Comparison of ENCODE assay signal across 19 cellular contexts in genomic region chr18:58106674-58107058, GRCh38.
"Had no signal": no experiment of that assay in that cellular context is flagged by ENCODE, and none has a peak within 500 bp of the region (broad histone marks: within the 10 kb centered on the region; RNA-seq: fewer than 3 reads in every experiment).

No MANE protein-coding gene starts in this region.

- H3K9me3 ChIP-seq: ovary, right lobe of liver, testis, uterus had no signal

- H3K4me1 ChIP-seq: testis, uterus had no signal

- DNase-seq: activated CD4-positive, alpha-beta T cell treated with anti-CD3 and anti-CD28 coated beads for 4 hours; activated CD4-positive, alpha-beta T cell treated with anti-CD3 and anti-CD28 coated beads, Interleukin-2, amount 50 U/mL, for 4 hours; activated naive CD4-positive, alpha-beta T cell; activated T-cell treated with anti-CD3 and anti-CD28 coated beads for 4 hours; activated T-cell treated with anti-CD3 and anti-CD28 coated beads, Interleukin-2, amount 50 U/mL, for 72 hours; effector CD8-positive, alpha-beta T cell; islet precursor cell; left ventricle myocardium superior; naive thymus-derived CD4-positive, alpha-beta T cell; ovary; right lobe of liver; stimulated activated CD4-positive, alpha-beta T cell treated with anti-CD3 and anti-CD28 coated beads, Interleukin-2, amount 100 ng/mL, for 48 hours; stimulated activated naive CD4-positive, alpha-beta T cell treated with Interleukin-2 at 50 U/mL for 16 hours; testis; trophoblast cell; uterus had no signal

- H3K27ac ChIP-seq: ovary, right lobe of liver, testis, uterus had no signal

- H3K36me3 Mint-ChIP-seq: activated naive CD4-positive, alpha-beta T cell treated with anti-CD3 and anti-CD28 coated beads, Interleukin-2, amount 50 U/mL, for 72 hours; naive thymus-derived CD4-positive, alpha-beta T cell had no signal

- H3K27ac Mint-ChIP-seq: activated naive CD4-positive, alpha-beta T cell treated with anti-CD3 and anti-CD28 coated beads, Interleukin-2, amount 50 U/mL, for 72 hours; activated T-cell treated with anti-CD3 and anti-CD28 coated beads, Interleukin-2, amount 50 U/mL, for 72 hours; naive thymus-derived CD4-positive, alpha-beta T cell; progenitor cell of endocrine pancreas had no signal

- ATAC-seq: activated naive CD4-positive, alpha-beta T cell treated with anti-CD3 and anti-CD28 coated beads, Interleukin-2, amount 50 U/mL, for 72 hours; activated T-cell treated with anti-CD3 and anti-CD28 coated beads, Interleukin-2, amount 50 U/mL, for 72 hours; left ventricle myocardium superior; naive thymus-derived CD4-positive, alpha-beta T cell; right lobe of liver had no signal

- H2AFZ ChIP-seq: hepatocyte had no signal

- H3K36me3 ChIP-seq: ovary, right lobe of liver, uterus had no signal

- H3K9me3 Mint-ChIP-seq: activated naive CD4-positive, alpha-beta T cell treated with anti-CD3 and anti-CD28 coated beads, Interleukin-2, amount 50 U/mL, for 72 hours; activated T-cell treated with anti-CD3 and anti-CD28 coated beads, Interleukin-2, amount 50 U/mL, for 72 hours had no signal

- H3K27me3 Mint-ChIP-seq: progenitor cell of endocrine pancreas had no signal

- H3K27me3 ChIP-seq: hepatocyte, ovary, right lobe of liver, testis, uterus had no signal

- H3K4me3 ChIP-seq: hepatocyte, ovary, right lobe of liver, testis, uterus had no signal

- H3K4me3 Mint-ChIP-seq: activated T-cell treated with anti-CD3 and anti-CD28 coated beads, Interleukin-2, amount 50 U/mL, for 72 hours; naive thymus-derived CD4-positive, alpha-beta T cell had no signal
